In the genomic region with DNA sequence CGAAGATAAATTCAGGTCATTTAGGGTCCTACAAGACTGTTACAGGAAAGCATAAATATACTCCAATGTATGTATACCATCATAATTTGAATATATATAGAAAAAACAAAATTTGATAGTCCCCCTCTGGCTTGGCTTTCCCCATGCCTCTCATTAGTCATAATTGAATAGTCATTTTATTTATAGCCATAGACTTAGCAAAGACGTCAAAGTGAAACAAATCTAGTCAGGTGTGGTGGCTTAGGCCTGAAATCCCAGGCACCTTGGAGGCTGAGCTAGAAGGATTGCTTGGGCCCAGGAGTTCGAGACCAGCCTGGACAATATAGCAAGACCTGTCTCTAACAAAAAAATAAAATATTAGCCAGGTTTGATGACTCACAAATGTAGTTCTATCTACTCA, we compare ENCODE assay signal across 9 cellular contexts.
"Had no signal": no experiment of that assay in that cellular context is flagged by ENCODE, and none has a peak within 500 bp of the region (broad histone marks: within the 10 kb centered on the region; RNA-seq: fewer than 3 reads in every experiment).

No MANE protein-coding gene starts in this region.

- H3K4me2 ChIP-seq: GM23338 had no signal

- FAIRE-seq: H1, H54, HepG2, K562 had no signal

- DNase-seq: H9, HCEC 1CT, KG1 had no signal

- ATAC-seq: GM23338, HepG2, K562 had no signal

- H3K27ac Mint-ChIP-seq: GM23338, H9 had no signal

- H3K4me3 ChIP-seq: GM23338, K562 had no signal

- H3K27ac ChIP-seq: HL-60 had no signal

- H2AFZ ChIP-seq: GM23338 had no signal

- H3K4me1 Mint-ChIP-seq: GM23338, H9 had no signal

- H3K4me3 Mint-ChIP-seq: GM23338, H9 had no signal
